10 cellular contexts compared by ENCODE assay signal in genomic region chr12:92930421-92930820, GRCh38. TPM values are rescaled to one million over a fixed set of nuclear protein-coding genes. Genes with fewer than 3 reads are reported as not detected.
DNase-seq lines count a peak whose midpoint lies in the region; ATAC-seq and TF ChIP-seq lines count a peak whose summit lies in the region.
"Had no signal": no experiment of that assay in that cellular context is flagged by ENCODE, and none has a peak within 500 bp of the region (broad histone marks: within the 10 kb centered on the region; RNA-seq: fewer than 3 reads in every experiment).

No MANE protein-coding gene starts in this region.

- H3K4me3 Mint-ChIP-seq in progenitor cell of endocrine pancreas (ENCODE audit: low read depth), result peak overlapping the region; percentile 85

- H3K27ac ChIP-seq in esophagus squamous epithelium, result peak overlapping the region; percentile 11 to 100 (median 98)

- no peaks in the 10 kb centered on the region for H3K27me3 Mint-ChIP-seq in progenitor cell of endocrine pancreas

- no peaks in the 10 kb centered on the region for H3K27me3 ChIP-seq in esophagus squamous epithelium

- TF ChIP-seq CTCF in esophagus squamous epithelium (IDR thresholded peaks at IDR 0.05), result no peak
- no peak for TF ChIP-seq CTCF in progenitor cell of endocrine pancreas (IDR thresholded peaks at IDR 0.05; ENCODE audit: unreplicated experiment)

- peaks cover 34% of the 10 kb centered on the region for H3K4me1 Mint-ChIP-seq in progenitor cell of endocrine pancreas (ENCODE audit: low read depth)

- peak; percentile 14 for DNase-seq in EH (ENCODE audit: low read depth)
- DNase-seq in RKO (ENCODE audit: low spot score), result peak; percentile 54
- DNase-seq in esophagus squamous epithelium (lab: John Stamatoyannopoulos, UW), result no peak
- DNase-seq in progenitor cell of endocrine pancreas (ENCODE audit: low spot score, unreplicated experiment), result no peak
- DNase-seq in NCI-H226, result no peak
- DNase-seq in D341Med (ENCODE audit: low spot score), result no peak
- DNase-seq: NCI-H1092 had no signal

- ATAC-seq in HG03159 (IDR thresholded peaks at IDR 0.05; ENCODE audit: unreplicated experiment) (no peak), GM18858 (IDR thresholded peaks at IDR 0.05; ENCODE audit: unreplicated experiment) (no peak)

- no peaks in the 10 kb centered on the region for H3K36me3 ChIP-seq in esophagus squamous epithelium

- H3K9me3 ChIP-seq in esophagus squamous epithelium, result no peaks in the 10 kb centered on the region

- peak overlapping the region; percentile 75 to 98 (median 90) for H3K4me3 ChIP-seq in esophagus squamous epithelium

- peaks cover 12 to 43% (median 22%) of the 10 kb centered on the region in 3 donors for H3K4me1 ChIP-seq in esophagus squamous epithelium

- WGBS in esophagus squamous epithelium, 2 donors, result 36 to 52% methylated on average over 3 of the region's 3 CpGs

- no peaks in the 10 kb centered on the region for H3K9me3 Mint-ChIP-seq in progenitor cell of endocrine pancreas (ENCODE audit: low read depth)
- H3K9me3 Mint-ChIP-seq: T-helper 1 cell treated with Interleukin-12 subunit alpha and Interleukin-12 subunit beta and Interleukin-4 antibody, amounts not matched to agents 30 μg/mL and 1 μg/mL, for 36 hours had no signal

- H3K36me3 Mint-ChIP-seq in progenitor cell of endocrine pancreas (ENCODE audit: insufficient read depth), result no peaks in the 10 kb centered on the region

- no peak for TF ChIP-seq POLR2A in esophagus squamous epithelium (IDR thresholded peaks at IDR 0.05)

- intact Hi-C loops in esophagus squamous epithelium (cut with DNase I), result no loop called here

- peak overlapping the region; percentile 99 for H3K27ac Mint-ChIP-seq in progenitor cell of endocrine pancreas

RNA-seq across cellular contexts. Expression of gene EEA1, which starts 1.3 kb away (rescaled TPM):
- total RNA-seq in esophagus squamous epithelium, result 10 to 100 TPM; 17.2 to 58.1 (median 31.0) TPM
- total RNA-seq in progenitor cell of endocrine pancreas, result 19.5 and 19.6 TPM in 2 replicates

Comparison
In these comparisons a context has a peak if more than half of its experiments do, and no peak if none do; other contexts are left out.
1. DNase-seq: peak in EH (single experiment) and RKO (single experiment); none in esophagus squamous epithelium (single experiment), progenitor cell of endocrine pancreas (single experiment), NCI-H226 (single experiment) and D341Med (single experiment).